ENCODE assay signal across 8 cellular contexts in the genomic region with DNA sequence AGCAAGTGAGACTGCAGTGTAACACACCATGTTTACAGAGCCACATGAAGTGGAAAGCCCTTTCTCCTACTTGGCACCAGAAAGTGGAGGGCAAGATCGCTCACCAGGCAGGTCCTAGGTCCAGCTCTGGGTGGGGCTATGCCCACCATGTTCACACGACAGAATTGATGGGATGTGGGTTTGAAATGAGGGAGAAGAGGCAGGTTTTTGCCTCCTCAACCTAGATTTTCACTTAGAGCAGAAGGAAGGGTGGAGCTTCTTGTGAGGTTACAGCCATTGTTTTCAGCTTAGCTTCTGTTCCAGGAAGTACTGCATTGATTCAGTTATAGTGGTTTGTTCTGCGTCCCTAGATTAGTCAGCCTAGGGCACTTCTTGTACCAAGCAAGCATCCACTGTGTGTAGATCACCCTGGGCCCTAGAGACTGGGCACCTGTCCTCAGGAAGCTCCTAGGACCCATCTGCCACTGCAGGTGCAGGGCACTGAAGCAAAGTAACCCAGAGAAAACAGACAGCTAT. TPM values are rescaled to one million over a fixed set of nuclear protein-coding genes. Genes with fewer than 3 reads are reported as not detected.
DNase-seq lines count a peak whose midpoint lies in the region; ATAC-seq and TF ChIP-seq lines count a peak whose summit lies in the region.

No MANE protein-coding gene starts in this region.

- no peaks in the 10 kb centered on the region for H3K23me2 ChIP-seq in H9 (ENCODE audit: insufficient read length, low read depth, low read length, poor library complexity, severe bottlenecking)

- H3K79me1 ChIP-seq in H9 (ENCODE audit: insufficient read depth, low read depth, low read length, poor library complexity, severe bottlenecking), result no peaks in the 10 kb centered on the region

- no peak overlapping the region for H4K91ac ChIP-seq in H9 (ENCODE audit: insufficient read length, low read depth, low read length)

- no peak overlapping the region for H3K23ac ChIP-seq in H9 (ENCODE audit: insufficient read length, low read depth, low read length)

- H3K79me2 ChIP-seq in H9 (ENCODE audit: insufficient read depth, low read length), result no peaks in the 10 kb centered on the region

- H3K27me3 ChIP-seq in gastrocnemius medialis (no peaks in the 10 kb centered on the region), H9 (ENCODE audit: insufficient read depth, low read length) (no peaks in the 10 kb centered on the region)

- no peak overlapping the region; the same call in 1 of the 2 replicates for H3K14ac ChIP-seq in H9 (ENCODE audit: insufficient read depth, low read length)

- no peak overlapping the region for H2AK5ac ChIP-seq in H9 (ENCODE audit: insufficient read length, low read length)

- no peak overlapping the region for H3K18ac ChIP-seq in H9 (ENCODE audit: insufficient read length, low read depth, low read length)

- no peak overlapping the region for H4K8ac ChIP-seq in H9 (replicated peaks; ENCODE audit: insufficient read length, low read depth, low read length)

- intact Hi-C loops in left colon (cut with DNase I, micrococcal nuclease), result no loop called here
- intact Hi-C loops in gastrocnemius medialis (cut with DNase I; ENCODE audit: low total_unique reads), result no loop called here

- H3K4me1 Mint-ChIP-seq in H9, result peaks cover 10 to 13% of the 10 kb centered on the region in 2 experiments

- no peak overlapping the region for H2BK5ac ChIP-seq in H9 (ENCODE audit: insufficient read length, low read length)

- H2BK120ac ChIP-seq in H9 (ENCODE audit: low read depth, low read length, poor library complexity, severe bottlenecking), result no peak overlapping the region

- no peak overlapping the region for H2AFZ ChIP-seq in H9 (ENCODE audit: low read length)

- H3K56ac ChIP-seq in H9 (ENCODE audit: insufficient read length, low read depth, low read length), result no peak overlapping the region

- H3T11ph ChIP-seq in H9 (ENCODE audit: low read length), result no peak overlapping the region

- no peak overlapping the region for H4K5ac ChIP-seq in H9 (ENCODE audit: insufficient read length, low read depth, low read length)

- H3K27ac ChIP-seq in gastrocnemius medialis (no peak overlapping the region), H9 (ENCODE audit: insufficient read length, low read depth, low read length) (no peak overlapping the region)

- no peak overlapping the region for H3K4me2 ChIP-seq in H9 (ENCODE audit: insufficient read depth, insufficient read length, low read length)

- no peak for TF ChIP-seq CTCF in gastrocnemius medialis (IDR thresholded peaks at IDR 0.05 in 4 of 5, conservative IDR thresholded peaks at IDR 0.05 in 1 of 5)
- no peak for TF ChIP-seq CTCF in H9 (conservative IDR thresholded peaks at IDR 0.05)

- in situ Hi-C loops in gastrocnemius medialis (cut with MboI; ENCODE audit: low sequenced_read_pairs in 4 of 4), result no loop called here

- no peaks in the 10 kb centered on the region for H3K36me3 Mint-ChIP-seq in H9 (ENCODE audit: insufficient read depth in 1 of 3, low read depth in 3 of 3)

- H3K4ac ChIP-seq in H9 (ENCODE audit: low read depth, low read length), result no peak overlapping the region; the same call in 1 of the 2 replicates

- DNase-seq in AML-193 (lab: John Stamatoyannopoulos, UW) (peak; percentile 42 to 55), left colon (no peak), gastrocnemius medialis (no peak), DMS79 treated with DMSO at 0.1 percent for 48 hours (lab: John Stamatoyannopoulos, UW) (no peak), H9 (no peak)
- peak; percentile 31 for DNase-seq in activated CD4-positive, alpha-beta T cell treated with anti-CD3 and anti-CD28 coated beads, Interleukin-2, amount 50 U/mL, for 1 hour

- H3K9ac ChIP-seq in H9 (ENCODE audit: extremely low read depth, insufficient read length, low read length), result no peak overlapping the region

- H3K9me3 ChIP-seq in gastrocnemius medialis (no peaks in the 10 kb centered on the region), H9 (ENCODE audit: control insufficient read depth, low read depth, low read length) (no peaks in the 10 kb centered on the region)

- peak overlapping the region in 1 of 3 experiments; percentile 19; a peak in 1 of 7 replicates for H3K27ac Mint-ChIP-seq in H9

- H3K27me3 Mint-ChIP-seq in H9 (ENCODE audit: low read depth), result no peaks in the 10 kb centered on the region; the same call in 1 of the 2 replicates

- H3K36me3 ChIP-seq in gastrocnemius medialis, result no peaks in the 10 kb centered on the region

- no CpG with 5 or more reads among the region's 3 CpGs for WGBS in H9 (ENCODE audit: extremely low coverage, insufficient read length, low lambda C conversion rate)

- TF ChIP-seq POLR2A in gastrocnemius medialis (IDR thresholded peaks at IDR 0.05), result no peak

- H2BK12ac ChIP-seq in H9 (ENCODE audit: insufficient read length, low read depth, low read length), result no peak overlapping the region

- peak overlapping the region in 1 of 4 donors; percentile 12 for H3K4me3 ChIP-seq in gastrocnemius medialis

- H4K20me1 ChIP-seq in H9 (ENCODE audit: control insufficient read depth, insufficient read depth, insufficient read length), result no peaks in the 10 kb centered on the region

- H3K4me1 ChIP-seq in gastrocnemius medialis, result no peaks in the 10 kb centered on the region
- H3K4me1 ChIP-seq in H9 (ENCODE audit: insufficient read depth, low read length), result peaks cover 2% of the 10 kb centered on the region; the same call in 1 of the 2 replicates

- no peak overlapping the region for H3K4me3 Mint-ChIP-seq in H9

- peak; percentile 41 for ATAC-seq in GM19043 (IDR thresholded peaks at IDR 0.05; ENCODE audit: low read depth, unreplicated experiment)
- ATAC-seq in HG03442 (IDR thresholded peaks at IDR 0.05; ENCODE audit: unreplicated experiment), result peak; percentile 51
- peak; percentile 46 for ATAC-seq in left colon
- no peak for ATAC-seq in gastrocnemius medialis

- H2BK20ac ChIP-seq in H9 (ENCODE audit: low read depth, low read length, poor library complexity, severe bottlenecking), result no peak overlapping the region

- H2BK15ac ChIP-seq in H9 (ENCODE audit: low read depth, low read length), result no peak overlapping the region

- peaks cover 9 to 35% of the 10 kb centered on the region in 2 experiments; a peak in 4 of 5 replicates for H3K9me3 Mint-ChIP-seq in H9

RNA-seq across cellular contexts. Expression of gene CD53, which starts 2.3 kb away (rescaled TPM):
- total RNA-seq in left colon, result 10 to 100 TPM in 1 of 2 donors, 1 to 10 TPM in 1; 7.5 to 20.8 TPM
- total RNA-seq in gastrocnemius medialis, result 1 to 10 TPM; 2.2 to 7.5 (median 6.0) TPM
- total RNA-seq in H9 (2021), result 0.15 and 0.31 TPM in 2 replicates

Comparison
In these comparisons a context has a peak if more than half of its experiments do, and no peak if none do; other contexts are left out.
1. DNase-seq: peak in AML-193 (2 of 2) and activated CD4-positive, alpha-beta T cell treated with anti-CD3 and anti-CD28 coated beads, Interleukin-2, amount 50 U/mL, for 1 hour (single experiment); none in left colon (0 of 2), gastrocnemius medialis (0 of 2), DMS79 treated with DMSO at 0.1 percent for 48 hours (single experiment) and H9 (single experiment).
2. ATAC-seq: peak in GM19043 (single experiment), HG03442 (single experiment) and left colon (single experiment); none in gastrocnemius medialis (0 of 2).